1 cellular context compared by ENCODE assay signal in the genomic region with DNA sequence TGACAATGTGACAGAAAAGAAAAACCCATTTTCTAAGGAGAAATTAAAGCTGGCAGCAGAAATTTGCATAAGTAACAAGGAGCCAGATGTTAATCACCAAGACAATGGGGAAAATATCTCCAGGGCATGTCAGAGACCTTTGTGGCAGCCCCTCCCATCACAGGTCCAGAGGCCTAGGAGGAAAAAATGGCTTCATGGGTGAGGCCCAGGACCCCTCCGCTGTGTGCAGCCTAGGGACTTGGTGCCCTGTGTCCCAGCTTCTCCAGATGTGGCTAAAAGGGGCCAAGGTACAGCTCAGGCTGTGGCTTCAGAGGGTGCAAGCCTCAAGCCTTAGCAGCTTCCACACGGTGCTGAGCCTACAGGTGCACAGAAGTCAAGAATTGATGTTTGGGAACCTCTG. TPM values are rescaled to one million over a fixed set of nuclear protein-coding genes. Genes with fewer than 3 reads are reported as not detected.
"Had no signal": no experiment of that assay in that cellular context is flagged by ENCODE, and none has a peak within 500 bp of the region (broad histone marks: within the 10 kb centered on the region; RNA-seq: fewer than 3 reads in every experiment).

No MANE protein-coding gene starts in this region.

RNA-seq across cellular contexts. Expression of gene PAPSS2, which starts 48.3 kb away (rescaled TPM):
- total RNA-seq: OCI-LY7 had no signal
